ENCODE assay signal across 1 cellular context in the genomic region with DNA sequence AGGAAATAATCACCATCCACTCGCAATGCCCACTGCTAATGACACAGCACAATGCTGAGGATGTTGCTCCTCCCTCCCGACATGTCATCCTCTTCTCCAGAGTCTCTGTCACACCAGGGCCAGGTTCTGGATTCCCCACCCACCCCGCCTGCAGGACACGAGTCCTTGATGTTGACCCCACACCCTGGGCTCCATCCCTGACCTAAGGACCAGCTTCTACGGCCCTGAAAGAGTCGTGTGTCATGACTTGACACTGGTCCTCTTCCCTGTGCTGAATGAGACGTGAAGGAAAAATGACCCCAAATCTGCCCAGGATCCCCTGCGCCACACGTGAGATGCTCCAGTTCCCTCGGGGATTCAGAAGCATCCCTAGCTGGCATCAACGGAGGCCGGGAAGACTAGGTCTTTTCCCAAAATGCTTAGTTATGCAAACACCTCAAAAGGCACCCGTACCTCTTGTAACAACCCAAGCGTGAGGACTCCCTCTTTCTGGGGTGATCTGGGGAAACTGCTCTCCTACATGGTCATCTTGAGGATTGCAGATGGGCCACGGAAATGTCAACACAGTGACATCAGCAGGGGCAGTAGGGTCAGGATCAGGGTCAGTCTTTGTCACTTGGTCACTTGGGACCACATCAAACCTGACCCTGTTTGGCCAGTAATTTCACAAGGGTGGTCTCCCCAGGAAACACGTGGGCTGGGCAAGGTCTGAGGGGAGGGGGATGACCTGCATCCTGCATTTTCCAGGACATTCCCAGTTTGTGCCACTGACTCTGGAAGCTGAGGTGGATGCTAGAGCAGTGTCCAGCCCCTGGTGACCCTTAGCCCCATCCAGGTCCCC.
TF ChIP-seq lines count a peak whose summit lies in the region.

No MANE protein-coding gene starts in this region.

TF ChIP-seq in IMR-90, 13 proteins besides CTCF, POLR2A, EP300 and RAD21 (continued from another document):
- TF ChIP-seq, protein P1, sequence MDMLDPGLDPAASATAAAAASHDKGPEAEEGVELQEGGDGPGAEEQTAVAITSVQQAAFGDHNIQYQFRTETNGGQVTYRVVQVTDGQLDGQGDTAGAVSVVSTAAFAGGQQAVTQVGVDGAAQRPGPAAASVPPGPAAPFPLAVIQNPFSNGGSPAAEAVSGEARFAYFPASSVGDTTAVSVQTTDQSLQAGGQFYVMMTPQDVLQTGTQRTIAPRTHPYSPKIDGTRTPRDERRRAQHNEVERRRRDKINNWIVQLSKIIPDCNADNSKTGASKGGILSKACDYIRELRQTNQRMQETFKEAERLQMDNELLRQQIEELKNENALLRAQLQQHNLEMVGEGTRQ (IDR thresholded peaks at IDR 0.05; ENCODE audit: low read depth, low read length) = no peak
- TF ChIP-seq CHD1 (IDR thresholded peaks at IDR 0.05; ENCODE audit: low read depth, low read length) = no peak
